In the genomic region with DNA sequence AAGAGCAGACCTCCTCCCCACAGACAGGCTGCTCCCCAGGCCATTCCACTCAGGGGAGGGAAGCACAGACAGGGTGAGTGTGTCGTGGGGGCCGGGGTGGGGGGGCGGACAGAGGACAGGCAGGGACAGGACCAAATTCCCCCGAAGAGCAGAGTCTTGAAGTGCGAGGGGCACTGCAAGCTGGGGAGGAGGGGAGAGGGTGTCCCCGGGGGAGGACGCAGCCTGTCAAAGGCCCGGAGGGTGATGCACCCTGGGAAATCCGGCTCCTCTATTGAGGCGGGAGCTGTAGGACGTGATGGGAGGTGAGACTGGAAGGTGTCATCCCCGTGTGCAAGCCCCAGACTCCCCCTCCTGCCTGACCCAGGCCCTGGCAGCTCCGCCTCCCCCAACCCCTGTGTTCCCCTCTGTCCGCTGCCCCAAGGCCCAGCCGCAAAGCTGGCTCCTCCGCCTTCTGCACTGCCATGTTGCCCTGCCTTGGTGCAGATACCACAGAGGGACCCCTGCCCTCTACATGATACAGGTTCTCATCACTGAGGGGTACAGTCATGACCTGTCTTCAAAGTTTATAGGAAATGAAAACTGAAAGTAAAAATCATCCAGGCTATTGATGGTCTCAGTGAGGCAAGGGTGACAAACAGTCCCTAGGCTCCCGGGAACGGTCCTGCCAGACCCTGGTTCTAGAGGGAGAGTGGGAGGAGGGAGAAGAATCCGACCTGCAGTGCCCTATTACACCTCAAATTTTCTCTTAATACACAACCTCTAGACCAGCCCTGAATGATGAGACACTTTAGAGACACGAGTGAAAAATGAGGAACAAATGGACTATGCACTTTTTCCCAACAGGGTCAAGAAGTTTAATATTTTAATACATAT, we compare ENCODE assay signal across 16 cellular contexts.
DNase-seq lines count a peak whose midpoint lies in the region; ATAC-seq and TF ChIP-seq lines count a peak whose summit lies in the region.
"Had no signal": no experiment of that assay in that cellular context is flagged by ENCODE, and none has a peak within 500 bp of the region (broad histone marks: within the 10 kb centered on the region; RNA-seq: fewer than 3 reads in every experiment).

No MANE protein-coding gene starts in this region.

- H3K4me3 ChIP-seq in WERI-Rb-1 (ENCODE audit: low read depth, low read length): no peak overlapping the region
- H3K4me3 ChIP-seq: uterus had no signal

- no peaks in the 10 kb centered on the region for H3K36me3 ChIP-seq in WERI-Rb-1
- H3K36me3 ChIP-seq: heart left ventricle, uterus had no signal

- no peaks in the 10 kb centered on the region for H3K36me3 Mint-ChIP-seq in activated T-cell treated with anti-CD3 and anti-CD28 coated beads, Interleukin-2, amount 50 U/mL, for 4 hours (ENCODE audit: insufficient read depth)
- peaks cover 12% of the 10 kb centered on the region for H3K36me3 Mint-ChIP-seq in endothelial cell (ENCODE audit: low read depth, unreplicated experiment)
- peaks cover 0 to under 1% of the 10 kb centered on the region in 2 donors for H3K36me3 Mint-ChIP-seq in stimulated activated naive B cell treated with anti-CD40 and anti-IgM and Interleukin-4, amounts not matched to agents 10 μg/mL and 1 μg/mL and 100 μg/mL, for 72 hours

- DNase-seq in activated T-cell treated with anti-CD3 and anti-CD28 coated beads, Interleukin-2, amount 50 U/mL, for 4 hours: no peak
- no peak for DNase-seq in activated T-cell treated with anti-CD3 and anti-CD28 coated beads, Interleukin-2, amount 50 U/mL, for 48 hours
- DNase-seq in WERI-Rb-1: peak; percentile 16
- DNase-seq in endothelial cell (ENCODE audit: low spot score): no peak
- no peak for DNase-seq in stimulated activated naive B cell treated with anti-CD40 and anti-IgM and Interleukin-4, amounts not matched to agents 10 μg/mL and 1 μg/mL and 100 μg/mL, for 72 hours
- no peak for DNase-seq in DMS153 (lab: John Stamatoyannopoulos, UW)
- DNase-seq: activated CD8-positive, alpha-beta memory T cell treated with anti-CD3 and anti-CD28 coated beads, Interleukin-2, amount 50 U/mL, for 48 hours; KG1; NCI-H526; RPMI8226; uterus had no signal

- H3K27me3 Mint-ChIP-seq in activated T-cell treated with anti-CD3 and anti-CD28 coated beads, Interleukin-2, amount 50 U/mL, for 4 hours (ENCODE audit: low read depth): no peaks in the 10 kb centered on the region
- H3K27me3 Mint-ChIP-seq in endothelial cell (ENCODE audit: unreplicated experiment): peaks cover 16% of the 10 kb centered on the region
- H3K27me3 Mint-ChIP-seq in stimulated activated naive B cell treated with anti-CD40 and anti-IgM and Interleukin-4, amounts not matched to agents 10 μg/mL and 1 μg/mL and 100 μg/mL, for 72 hours: peaks cover 0 to 5% of the 10 kb centered on the region in 2 donors

- TF ChIP-seq CTCF in WERI-Rb-1 (IDR thresholded peaks at IDR 0.05; ENCODE audit: low read depth, low read length) (no peak), endothelial cell (IDR thresholded peaks at IDR 0.05; ENCODE audit: unreplicated experiment) (no peak)

- peaks cover under 1% of the 10 kb centered on the region for H3K9me3 Mint-ChIP-seq in activated T-cell treated with anti-CD3 and anti-CD28 coated beads, Interleukin-2, amount 50 U/mL, for 4 hours
- no peaks in the 10 kb centered on the region for H3K9me3 Mint-ChIP-seq in endothelial cell (ENCODE audit: unreplicated experiment)
- no peaks in the 10 kb centered on the region for H3K9me3 Mint-ChIP-seq in stimulated activated naive B cell treated with anti-CD40 and anti-IgM and Interleukin-4, amounts not matched to agents 10 μg/mL and 1 μg/mL and 100 μg/mL, for 72 hours

- peak overlapping the region; percentile 23 for H3K4me3 Mint-ChIP-seq in activated T-cell treated with anti-CD3 and anti-CD28 coated beads, Interleukin-2, amount 50 U/mL, for 4 hours
- H3K4me3 Mint-ChIP-seq in endothelial cell (ENCODE audit: unreplicated experiment): peak overlapping the region; percentile 24
- H3K4me3 Mint-ChIP-seq in stimulated activated naive B cell treated with anti-CD40 and anti-IgM and Interleukin-4, amounts not matched to agents 10 μg/mL and 1 μg/mL and 100 μg/mL, for 72 hours: peak overlapping the region; percentile 6 to 14

- no peak overlapping the region for H3K27ac Mint-ChIP-seq in endothelial cell (ENCODE audit: unreplicated experiment)
- peak overlapping the region; percentile 21 for H3K27ac Mint-ChIP-seq in stimulated activated naive B cell treated with anti-CD40 and anti-IgM and Interleukin-4, amounts not matched to agents 10 μg/mL and 1 μg/mL and 100 μg/mL, for 72 hours

- no peaks in the 10 kb centered on the region for H3K9me3 ChIP-seq in WERI-Rb-1 (ENCODE audit: severe bottlenecking)
- H3K9me3 ChIP-seq: uterus had no signal

- ATAC-seq in activated T-cell treated with anti-CD3 and anti-CD28 coated beads, Interleukin-2, amount 50 U/mL, for 4 hours: peak in 1 of 2 donors; percentile 52
- peak; percentile 14 to 23 for ATAC-seq in stimulated activated naive B cell treated with anti-CD40 and anti-IgM and Interleukin-4, amounts not matched to agents 10 μg/mL and 1 μg/mL and 100 μg/mL, for 72 hours (replicated peaks)
- ATAC-seq in GM18511 (IDR thresholded peaks at IDR 0.05; ENCODE audit: unreplicated experiment): no peak
- no peak for ATAC-seq in HG03097 (IDR thresholded peaks at IDR 0.05; ENCODE audit: low FRiP score, unreplicated experiment)
- ATAC-seq: left lobe of liver had no signal

- peaks cover 10% of the 10 kb centered on the region for H3K4me1 Mint-ChIP-seq in activated T-cell treated with anti-CD3 and anti-CD28 coated beads, Interleukin-2, amount 50 U/mL, for 4 hours (ENCODE audit: low read depth)
- H3K4me1 Mint-ChIP-seq in endothelial cell (ENCODE audit: unreplicated experiment): no peaks in the 10 kb centered on the region
- peaks cover 6 to 13% of the 10 kb centered on the region in 2 donors for H3K4me1 Mint-ChIP-seq in stimulated activated naive B cell treated with anti-CD40 and anti-IgM and Interleukin-4, amounts not matched to agents 10 μg/mL and 1 μg/mL and 100 μg/mL, for 72 hours

- H3K27ac ChIP-seq in WERI-Rb-1: peak overlapping the region; percentile 61
- H3K27ac ChIP-seq: epithelial cell of prostate, heart left ventricle, uterus had no signal

- no peaks in the 10 kb centered on the region for H3K27me3 ChIP-seq in WERI-Rb-1 (ENCODE audit: insufficient read depth, low read depth, severe bottlenecking)
- H3K27me3 ChIP-seq: heart left ventricle, uterus had no signal

Comparison
In these comparisons a context has a peak if more than half of its experiments do, and no peak if none do; other contexts are left out.
1. ATAC-seq: peak in stimulated activated naive B cell treated with anti-CD40 and anti-IgM and Interleukin-4, amounts not matched to agents 10 μg/mL and 1 μg/mL and 100 μg/mL, for 72 hours (2 of 2); none in GM18511 (single experiment) and HG03097 (single experiment).
2. Peak in every context shown above with its lines, with median percentiles within 50 percentile points of each other: H3K4me3 Mint-ChIP-seq.